ENCODE assay signal across 17 cellular contexts in the genomic region with DNA sequence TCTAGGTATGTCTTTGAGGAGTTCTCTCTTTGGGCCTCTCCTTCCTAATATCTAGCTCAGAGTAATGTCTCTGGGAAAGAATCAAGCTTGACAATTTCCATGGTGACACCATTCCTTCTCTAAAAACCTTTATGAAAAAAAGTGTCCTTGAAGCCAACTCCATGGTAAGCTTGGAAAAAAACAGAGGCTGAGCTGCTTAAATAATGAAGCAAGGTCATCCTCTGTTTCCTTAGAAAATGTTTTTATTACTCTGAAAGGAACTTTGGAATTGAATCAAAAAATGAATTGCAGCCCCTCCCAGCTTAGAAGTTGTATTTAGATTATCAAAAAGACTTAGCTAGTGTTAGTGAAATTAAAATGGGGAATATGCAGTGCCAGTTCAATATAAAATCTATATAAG.
A peak's percentile ranks its signal among the peaks of the same experiment; 100 is the strongest.
DNase-seq lines count a peak whose midpoint lies in the region; ATAC-seq, FAIRE-seq and TF ChIP-seq lines count a peak whose summit lies in the region.
"Had no signal": no experiment of that assay in that cellular context is flagged by ENCODE, and none has a peak within 500 bp of the region (broad histone marks: within the 10 kb centered on the region; RNA-seq: fewer than 3 reads in every experiment).

No MANE protein-coding gene starts in this region.

- TF ChIP-seq CTCF in pancreas (IDR thresholded peaks at IDR 0.05) (no peak), esophagus squamous epithelium (IDR thresholded peaks at IDR 0.05) (no peak)

- no peak for TF ChIP-seq POLR2A in esophagus squamous epithelium (IDR thresholded peaks at IDR 0.05)

- H3K27ac ChIP-seq in pancreas = peak overlapping the region in 2 of 4 donors; percentile 15 to 57
- H3K27ac ChIP-seq in esophagus squamous epithelium = no peak overlapping the region

- ATAC-seq in pancreas (peak; percentile 33 to 66 (median 62)), GM19397 (IDR thresholded peaks at IDR 0.05; ENCODE audit: unreplicated experiment) (no peak)
- ATAC-seq: K562 had no signal

- H3K4me1 ChIP-seq in adipocyte (ENCODE audit: control insufficient read depth, insufficient read depth, low read length) = peaks cover 8% of the 10 kb centered on the region
- H3K4me1 ChIP-seq in pancreas = peaks cover 0 to 35% (median 14%) of the 10 kb centered on the region in 3 donors
- H3K4me1 ChIP-seq in esophagus squamous epithelium = no peaks in the 10 kb centered on the region

- no peaks in the 10 kb centered on the region for H3K36me3 ChIP-seq in adipocyte (ENCODE audit: control insufficient read depth, insufficient read depth, low read length, severe bottlenecking)
- no peaks in the 10 kb centered on the region for H3K36me3 ChIP-seq in pancreas
- H3K36me3 ChIP-seq in esophagus squamous epithelium = no peaks in the 10 kb centered on the region
- H3K36me3 ChIP-seq: HAP-1 had no signal

- H3K9ac ChIP-seq in adipocyte (ENCODE audit: low read length) = no peak overlapping the region

- DNase-seq in EH (ENCODE audit: low read depth) (peak; percentile 53), adipocyte (ENCODE audit: low read depth) (peak; percentile 42), globus pallidus (ENCODE audit: low spot score) (peak; percentile 15), pancreas (no peak), OCI-M2 (lab: John Stamatoyannopoulos, UW; ENCODE audit: unreplicated experiment) (no peak), activated T-cell treated with anti-CD3 and anti-CD28 coated beads for 4 hours (no peak), esophagus squamous epithelium (lab: John Stamatoyannopoulos, UW) (no peak)
- DNase-seq: ACHN; AML-193; DMS79 treated with DMSO at 0.1 percent for 48 hours; NCI-H1092 treated with DMSO at 0.1 percent for 48 hours; NCI-H1694; NK-92 treated with Interleukin-12 subunit alpha and Interleukin-12 subunit beta, amount 100 ng/mL, for 24 hours; SHP77 had no signal

- no peak overlapping the region for H3K4me3 ChIP-seq in adipocyte (ENCODE audit: low read length)
- no peak overlapping the region for H3K4me3 ChIP-seq in pancreas
- H3K4me3 ChIP-seq in esophagus squamous epithelium = no peak overlapping the region
- H3K4me3 ChIP-seq: HAP-1, K562 had no signal

- no peaks in the 10 kb centered on the region for H3K9me3 ChIP-seq in adipocyte (ENCODE audit: control insufficient read depth, low read length)
- no peaks in the 10 kb centered on the region for H3K9me3 ChIP-seq in pancreas
- no peaks in the 10 kb centered on the region for H3K9me3 ChIP-seq in esophagus squamous epithelium
- H3K9me3 ChIP-seq: HAP-1 had no signal

- no peaks in the 10 kb centered on the region for H3K27me3 ChIP-seq in adipocyte (replicated peaks; ENCODE audit: control insufficient read depth, insufficient read depth, low read length)
- H3K27me3 ChIP-seq in pancreas = no peaks in the 10 kb centered on the region
- H3K27me3 ChIP-seq in esophagus squamous epithelium = no peaks in the 10 kb centered on the region

- no peak for FAIRE-seq in pancreas (lab: Jason Lieb, UNC)
- FAIRE-seq: K562 had no signal

- intact Hi-C loops in pancreas (cut with DNase I) (no loop called here), esophagus squamous epithelium (cut with DNase I) (no loop called here)

Comparison
In these comparisons a context has a peak if more than half of its experiments do, and no peak if none do; other contexts are left out.
1. DNase-seq: peak in EH (single experiment), adipocyte (single experiment) and globus pallidus (single experiment); none in pancreas (0 of 6), OCI-M2 (single experiment), activated T-cell treated with anti-CD3 and anti-CD28 coated beads for 4 hours (single experiment) and esophagus squamous epithelium (single experiment).